8 cellular contexts compared by ENCODE assay signal in genomic region chr2:178076130-178076529, GRCh38. TPM values are rescaled to one million over a fixed set of nuclear protein-coding genes. Genes with fewer than 3 reads are reported as not detected.
"Had no signal": no experiment of that assay in that cellular context is flagged by ENCODE, and none has a peak within 500 bp of the region (broad histone marks: within the 10 kb centered on the region; RNA-seq: fewer than 3 reads in every experiment).

No MANE protein-coding gene starts in this region.

- FAIRE-seq: HepG2, HTR-8/SVneo had no signal

- H3K27ac Mint-ChIP-seq: IgD-negative memory B cell had no signal

- H3K27ac ChIP-seq: HL-60 had no signal

- H3K4me3 Mint-ChIP-seq: IgD-negative memory B cell had no signal

- DNase-seq: IMR-90, KBM-7, KG1 had no signal

- H3K36me3 Mint-ChIP-seq: IgD-negative memory B cell had no signal

- ATAC-seq: HepG2 had no signal

RNA-seq across cellular contexts. Expression of gene PDE11A, which starts 3.6 kb away (rescaled TPM):
- total RNA-seq: HT-29 had no signal
- polyA plus RNA-seq: IgD-negative memory B cell had no signal
